ENCODE assay signal across 16 cellular contexts in the genomic region with DNA sequence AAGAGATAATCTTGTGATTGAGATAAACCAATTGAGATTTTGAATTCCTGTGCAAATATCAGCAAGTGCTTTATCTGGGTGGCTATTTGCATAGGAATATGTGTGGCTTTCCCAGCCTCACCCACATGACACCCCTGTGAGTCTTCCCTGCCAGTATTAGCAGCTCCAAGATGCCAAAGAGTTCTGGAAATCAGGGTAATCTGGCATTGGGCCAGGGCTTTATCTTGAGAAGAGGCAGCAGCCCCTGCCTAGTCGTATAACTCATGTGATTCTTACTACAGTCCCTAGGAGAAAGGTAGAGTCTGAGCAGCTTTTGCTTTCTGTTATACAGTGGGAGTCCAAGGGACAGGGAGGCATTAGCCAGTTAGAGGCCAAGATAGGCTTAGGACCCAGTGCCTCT.
"Had no signal": no experiment of that assay in that cellular context is flagged by ENCODE, and none has a peak within 500 bp of the region (broad histone marks: within the 10 kb centered on the region; RNA-seq: fewer than 3 reads in every experiment).

No MANE protein-coding gene starts in this region.

- ATAC-seq: foreskin keratinocyte, left colon, psoas muscle had no signal

- H3K36me3 ChIP-seq: uterus had no signal

- H3K27me3 ChIP-seq: esophagus muscularis mucosa, foreskin keratinocyte, uterus had no signal

- H3K4me1 ChIP-seq: esophagus muscularis mucosa, foreskin keratinocyte, psoas muscle, uterus had no signal

- DNase-seq: effector CD8-positive, alpha-beta T cell; foreskin keratinocyte; kidney; left colon; mesendoderm; naive B cell; occipital lobe; psoas muscle; stimulated activated CD4-positive, alpha-beta T cell treated with anti-CD3 and anti-CD28 coated beads, Interleukin-2, amount 100 ng/mL, for 48 hours; stimulated activated naive CD4-positive, alpha-beta T cell treated with Interleukin-2 at 50 U/mL for 16 hours; uterus had no signal

- H3K9me3 ChIP-seq: esophagus muscularis mucosa, psoas muscle, uterus had no signal

- FAIRE-seq: endometrium, kidney had no signal

- H3K4me3 ChIP-seq: coronary artery, esophagus muscularis mucosa, psoas muscle, smooth muscle cell, uterus had no signal

- H3K27ac ChIP-seq: coronary artery, epithelial cell of prostate, esophagus muscularis mucosa, foreskin keratinocyte, psoas muscle, uterus had no signal
